1 cellular context compared by ENCODE assay signal in the genomic region with DNA sequence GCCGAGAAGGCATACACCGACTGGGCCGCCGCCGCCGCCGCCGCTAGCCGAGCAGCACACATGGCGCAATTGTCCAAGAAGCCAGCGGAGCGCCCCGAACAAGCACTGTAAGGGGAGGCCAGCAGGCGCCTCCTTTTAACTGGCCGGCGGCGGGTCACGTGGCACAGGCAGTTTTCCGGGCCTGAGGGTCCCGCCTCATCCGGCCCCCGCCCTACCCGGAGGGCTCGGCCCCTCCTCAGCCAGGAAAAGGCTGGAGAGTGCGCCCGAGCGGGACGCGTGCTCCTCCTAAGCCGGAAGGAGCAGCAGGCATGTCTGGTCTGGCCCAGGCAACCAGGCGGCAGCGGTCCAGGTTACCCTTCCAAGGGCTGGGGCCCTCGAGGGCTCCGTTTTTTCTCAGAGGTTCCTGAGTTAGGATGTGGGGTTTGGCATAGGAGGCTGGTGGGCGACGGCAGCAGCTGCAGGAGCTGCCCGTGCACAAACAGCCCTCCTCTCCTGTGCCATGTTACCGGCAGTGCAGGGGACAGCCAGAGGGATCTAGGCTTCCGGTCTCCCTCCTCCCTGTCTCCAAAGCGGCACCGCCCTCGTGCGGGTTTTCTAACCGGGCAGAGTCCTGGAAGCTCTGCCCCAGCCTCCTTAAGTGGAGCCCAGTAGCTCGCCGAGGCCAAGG.
TF ChIP-seq lines count a peak whose summit lies in the region.

A gene (minus strand): TSS at position 137 of the 667 bp plus-strand sequence. CDS start 75 bp downstream, at position 62.

TF ChIP-seq in HEK293, 187 proteins besides CTCF, POLR2A, EP300 and RAD21 (continued from another document and continues in another):
- TF ChIP-seq, protein P1, sequence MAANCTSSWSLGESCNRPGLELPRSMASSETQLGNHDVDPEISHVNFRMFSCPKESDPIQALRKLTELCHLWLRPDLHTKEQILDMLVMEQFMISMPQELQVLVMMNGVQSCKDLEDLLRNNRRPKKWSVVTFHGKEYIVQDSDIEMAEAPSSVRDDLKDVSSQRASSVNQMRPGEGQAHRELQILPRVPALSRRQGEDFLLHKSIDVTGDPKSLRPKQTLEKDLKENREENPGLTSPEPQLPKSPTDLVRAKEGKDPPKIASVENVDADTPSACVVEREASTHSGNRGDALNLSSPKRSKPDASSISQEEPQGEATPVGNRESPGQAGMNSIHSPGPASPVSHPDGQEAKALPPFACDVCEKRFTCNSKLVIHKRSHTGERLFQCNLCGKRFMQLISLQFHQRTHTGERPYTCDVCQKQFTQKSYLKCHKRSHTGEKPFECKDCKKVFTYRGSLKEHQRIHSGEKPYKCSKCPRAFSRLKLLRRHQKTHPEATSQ (tag by site-specific recombination; IDR thresholded peaks at IDR 0.05), result no peak; the same call in 1 of the 2 replicates
- TF ChIP-seq ZNF10 (tag by site-specific recombination; IDR thresholded peaks at IDR 0.05) (peak; percentile 62), ZNF747 (tag by site-specific recombination; IDR thresholded peaks at IDR 0.05) (no peak), BCL11B (tag by site-specific recombination; IDR thresholded peaks at IDR 0.05; ENCODE audit: low read depth) (no peak), ZNF37A (tag by site-specific recombination; IDR thresholded peaks at IDR 0.05) (no peak), ZNF155 (tag by site-specific recombination; IDR thresholded peaks at IDR 0.05) (no peak), GLI4 (tag by site-specific recombination; IDR thresholded peaks at IDR 0.05) (no peak), BCL11A (tag by site-specific recombination; IDR thresholded peaks at IDR 0.05; ENCODE audit: low read depth) (0 out of 2 replicates have a peak, but pooled peaks have one; percentile 17), RBAK (tag by site-specific recombination; IDR thresholded peaks at IDR 0.05) (no peak), ZNF146 (tag by site-specific recombination; IDR thresholded peaks at IDR 0.05) (no peak), ZNF629 (tag by site-specific recombination; IDR thresholded peaks at IDR 0.05) (peak; percentile 75), ZXDB (tag by site-specific recombination; IDR thresholded peaks at IDR 0.05) (peak; percentile 91), ZNF133 (tag by site-specific recombination; IDR thresholded peaks at IDR 0.05) (no peak), GLIS2 (tag by site-specific recombination; IDR thresholded peaks at IDR 0.05) (peak; percentile 57), ZNF24 (tag by site-specific recombination; IDR thresholded peaks at IDR 0.05) (peak; percentile 11; the same call in 1 of the 2 replicates), ZNF335 (tag by site-specific recombination; conservative IDR thresholded peaks at IDR 0.05) (peak; percentile 99), HOXA7 (CRISPR knock-in tag; IDR thresholded peaks at IDR 0.05; ENCODE audit: borderline replicate concordance) (no peak), ZNF366 (tag by site-specific recombination; conservative IDR thresholded peaks at IDR 0.05) (peak; percentile 46; the same call in 1 of the 2 replicates), SCRT1 (tag by site-specific recombination; IDR thresholded peaks at IDR 0.05; ENCODE audit: borderline replicate concordance) (no peak), ZNF292 (tag by site-specific recombination; IDR thresholded peaks at IDR 0.05; ENCODE audit: borderline replicate concordance, low read depth) (no peak), ZNF510 (tag by site-specific recombination; IDR thresholded peaks at IDR 0.05; ENCODE audit: insufficient replicate concordance) (no peak), SCRT2 (tag by site-specific recombination; IDR thresholded peaks at IDR 0.05) (no peak; the same call in 1 of the 2 replicates), ZNF548 (tag by site-specific recombination; IDR thresholded peaks at IDR 0.05) (no peak), ZNF571 (tag by site-specific recombination; IDR thresholded peaks at IDR 0.05) (no peak), ZNF600 (tag by site-specific recombination; IDR thresholded peaks at IDR 0.05) (peak; percentile 94), SP3 (tag by site-specific recombination; IDR thresholded peaks at IDR 0.05) (peak; percentile 70), ZNF670 (tag by site-specific recombination; IDR thresholded peaks at IDR 0.05; ENCODE audit: low read depth) (no peak), ZNF114 (tag by site-specific recombination; IDR thresholded peaks at IDR 0.05) (no peak), ZNF837 (tag by site-specific recombination; IDR thresholded peaks at IDR 0.05) (no peak), ZNF561 (tag by site-specific recombination; IDR thresholded peaks at IDR 0.05; ENCODE audit: borderline replicate concordance) (peak; percentile 74; the same call in 1 of the 2 replicates), WT1 (tag by site-specific recombination; IDR thresholded peaks at IDR 0.05) (peak; percentile 41; the same call in 1 of the 2 replicates), ZNF433 (tag by site-specific recombination; IDR thresholded peaks at IDR 0.05; ENCODE audit: low read depth) (no peak), FEZF1 (tag by site-specific recombination; IDR thresholded peaks at IDR 0.05) (peak; percentile 79), ZNF404 (tag by site-specific recombination; IDR thresholded peaks at IDR 0.05) (no peak), ZEB2 (tag by site-specific recombination; IDR thresholded peaks at IDR 0.05) (peak; percentile 90), ZNF19 (tag by site-specific recombination; IDR thresholded peaks at IDR 0.05; ENCODE audit: low read depth) (no peak), ZNF214 (tag by site-specific recombination; IDR thresholded peaks at IDR 0.05; ENCODE audit: borderline replicate concordance) (no peak), ZNF664 (tag by site-specific recombination; IDR thresholded peaks at IDR 0.05) (no peak), ZNF223 (tag by site-specific recombination; IDR thresholded peaks at IDR 0.05) (0 out of 2 replicates have a peak, but pooled peaks have one; percentile 55), OVOL3 (tag by site-specific recombination; IDR thresholded peaks at IDR 0.05) (no peak), MEIS1 (CRISPR knock-in tag; IDR thresholded peaks at IDR 0.05; ENCODE audit: borderline replicate concordance) (no peak)
- TF ChIP-seq, protein P2, sequence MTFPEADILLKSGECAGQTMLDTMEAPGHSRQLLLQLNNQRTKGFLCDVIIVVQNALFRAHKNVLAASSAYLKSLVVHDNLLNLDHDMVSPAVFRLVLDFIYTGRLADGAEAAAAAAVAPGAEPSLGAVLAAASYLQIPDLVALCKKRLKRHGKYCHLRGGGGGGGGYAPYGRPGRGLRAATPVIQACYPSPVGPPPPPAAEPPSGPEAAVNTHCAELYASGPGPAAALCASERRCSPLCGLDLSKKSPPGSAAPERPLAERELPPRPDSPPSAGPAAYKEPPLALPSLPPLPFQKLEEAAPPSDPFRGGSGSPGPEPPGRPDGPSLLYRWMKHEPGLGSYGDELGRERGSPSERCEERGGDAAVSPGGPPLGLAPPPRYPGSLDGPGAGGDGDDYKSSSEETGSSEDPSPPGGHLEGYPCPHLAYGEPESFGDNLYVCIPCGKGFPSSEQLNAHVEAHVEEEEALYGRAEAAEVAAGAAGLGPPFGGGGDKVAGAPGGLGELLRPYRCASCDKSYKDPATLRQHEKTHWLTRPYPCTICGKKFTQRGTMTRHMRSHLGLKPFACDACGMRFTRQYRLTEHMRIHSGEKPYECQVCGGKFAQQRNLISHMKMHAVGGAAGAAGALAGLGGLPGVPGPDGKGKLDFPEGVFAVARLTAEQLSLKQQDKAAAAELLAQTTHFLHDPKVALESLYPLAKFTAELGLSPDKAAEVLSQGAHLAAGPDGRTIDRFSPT (tag by site-specific recombination; IDR thresholded peaks at IDR 0.05), result peak; percentile 67
- TF ChIP-seq, protein P3, sequence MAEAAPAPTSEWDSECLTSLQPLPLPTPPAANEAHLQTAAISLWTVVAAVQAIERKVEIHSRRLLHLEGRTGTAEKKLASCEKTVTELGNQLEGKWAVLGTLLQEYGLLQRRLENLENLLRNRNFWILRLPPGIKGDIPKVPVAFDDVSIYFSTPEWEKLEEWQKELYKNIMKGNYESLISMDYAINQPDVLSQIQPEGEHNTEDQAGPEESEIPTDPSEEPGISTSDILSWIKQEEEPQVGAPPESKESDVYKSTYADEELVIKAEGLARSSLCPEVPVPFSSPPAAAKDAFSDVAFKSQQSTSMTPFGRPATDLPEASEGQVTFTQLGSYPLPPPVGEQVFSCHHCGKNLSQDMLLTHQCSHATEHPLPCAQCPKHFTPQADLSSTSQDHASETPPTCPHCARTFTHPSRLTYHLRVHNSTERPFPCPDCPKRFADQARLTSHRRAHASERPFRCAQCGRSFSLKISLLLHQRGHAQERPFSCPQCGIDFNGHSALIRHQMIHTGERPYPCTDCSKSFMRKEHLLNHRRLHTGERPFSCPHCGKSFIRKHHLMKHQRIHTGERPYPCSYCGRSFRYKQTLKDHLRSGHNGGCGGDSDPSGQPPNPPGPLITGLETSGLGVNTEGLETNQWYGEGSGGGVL (tag by site-specific recombination; IDR thresholded peaks at IDR 0.05), result peak; percentile 57; the same call in 1 of the 2 replicates
- TF ChIP-seq, protein P4, sequence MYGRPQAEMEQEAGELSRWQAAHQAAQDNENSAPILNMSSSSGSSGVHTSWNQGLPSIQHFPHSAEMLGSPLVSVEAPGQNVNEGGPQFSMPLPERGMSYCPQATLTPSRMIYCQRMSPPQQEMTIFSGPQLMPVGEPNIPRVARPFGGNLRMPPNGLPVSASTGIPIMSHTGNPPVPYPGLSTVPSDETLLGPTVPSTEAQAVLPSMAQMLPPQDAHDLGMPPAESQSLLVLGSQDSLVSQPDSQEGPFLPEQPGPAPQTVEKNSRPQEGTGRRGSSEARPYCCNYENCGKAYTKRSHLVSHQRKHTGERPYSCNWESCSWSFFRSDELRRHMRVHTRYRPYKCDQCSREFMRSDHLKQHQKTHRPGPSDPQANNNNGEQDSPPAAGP (tag by site-specific recombination; IDR thresholded peaks at IDR 0.05), result no peak
- TF ChIP-seq, protein P5, sequence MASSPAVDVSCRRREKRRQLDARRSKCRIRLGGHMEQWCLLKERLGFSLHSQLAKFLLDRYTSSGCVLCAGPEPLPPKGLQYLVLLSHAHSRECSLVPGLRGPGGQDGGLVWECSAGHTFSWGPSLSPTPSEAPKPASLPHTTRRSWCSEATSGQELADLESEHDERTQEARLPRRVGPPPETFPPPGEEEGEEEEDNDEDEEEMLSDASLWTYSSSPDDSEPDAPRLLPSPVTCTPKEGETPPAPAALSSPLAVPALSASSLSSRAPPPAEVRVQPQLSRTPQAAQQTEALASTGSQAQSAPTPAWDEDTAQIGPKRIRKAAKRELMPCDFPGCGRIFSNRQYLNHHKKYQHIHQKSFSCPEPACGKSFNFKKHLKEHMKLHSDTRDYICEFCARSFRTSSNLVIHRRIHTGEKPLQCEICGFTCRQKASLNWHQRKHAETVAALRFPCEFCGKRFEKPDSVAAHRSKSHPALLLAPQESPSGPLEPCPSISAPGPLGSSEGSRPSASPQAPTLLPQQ (tag by site-specific recombination; IDR thresholded peaks at IDR 0.05), result peak; percentile 95
- TF ChIP-seq, protein P6, sequence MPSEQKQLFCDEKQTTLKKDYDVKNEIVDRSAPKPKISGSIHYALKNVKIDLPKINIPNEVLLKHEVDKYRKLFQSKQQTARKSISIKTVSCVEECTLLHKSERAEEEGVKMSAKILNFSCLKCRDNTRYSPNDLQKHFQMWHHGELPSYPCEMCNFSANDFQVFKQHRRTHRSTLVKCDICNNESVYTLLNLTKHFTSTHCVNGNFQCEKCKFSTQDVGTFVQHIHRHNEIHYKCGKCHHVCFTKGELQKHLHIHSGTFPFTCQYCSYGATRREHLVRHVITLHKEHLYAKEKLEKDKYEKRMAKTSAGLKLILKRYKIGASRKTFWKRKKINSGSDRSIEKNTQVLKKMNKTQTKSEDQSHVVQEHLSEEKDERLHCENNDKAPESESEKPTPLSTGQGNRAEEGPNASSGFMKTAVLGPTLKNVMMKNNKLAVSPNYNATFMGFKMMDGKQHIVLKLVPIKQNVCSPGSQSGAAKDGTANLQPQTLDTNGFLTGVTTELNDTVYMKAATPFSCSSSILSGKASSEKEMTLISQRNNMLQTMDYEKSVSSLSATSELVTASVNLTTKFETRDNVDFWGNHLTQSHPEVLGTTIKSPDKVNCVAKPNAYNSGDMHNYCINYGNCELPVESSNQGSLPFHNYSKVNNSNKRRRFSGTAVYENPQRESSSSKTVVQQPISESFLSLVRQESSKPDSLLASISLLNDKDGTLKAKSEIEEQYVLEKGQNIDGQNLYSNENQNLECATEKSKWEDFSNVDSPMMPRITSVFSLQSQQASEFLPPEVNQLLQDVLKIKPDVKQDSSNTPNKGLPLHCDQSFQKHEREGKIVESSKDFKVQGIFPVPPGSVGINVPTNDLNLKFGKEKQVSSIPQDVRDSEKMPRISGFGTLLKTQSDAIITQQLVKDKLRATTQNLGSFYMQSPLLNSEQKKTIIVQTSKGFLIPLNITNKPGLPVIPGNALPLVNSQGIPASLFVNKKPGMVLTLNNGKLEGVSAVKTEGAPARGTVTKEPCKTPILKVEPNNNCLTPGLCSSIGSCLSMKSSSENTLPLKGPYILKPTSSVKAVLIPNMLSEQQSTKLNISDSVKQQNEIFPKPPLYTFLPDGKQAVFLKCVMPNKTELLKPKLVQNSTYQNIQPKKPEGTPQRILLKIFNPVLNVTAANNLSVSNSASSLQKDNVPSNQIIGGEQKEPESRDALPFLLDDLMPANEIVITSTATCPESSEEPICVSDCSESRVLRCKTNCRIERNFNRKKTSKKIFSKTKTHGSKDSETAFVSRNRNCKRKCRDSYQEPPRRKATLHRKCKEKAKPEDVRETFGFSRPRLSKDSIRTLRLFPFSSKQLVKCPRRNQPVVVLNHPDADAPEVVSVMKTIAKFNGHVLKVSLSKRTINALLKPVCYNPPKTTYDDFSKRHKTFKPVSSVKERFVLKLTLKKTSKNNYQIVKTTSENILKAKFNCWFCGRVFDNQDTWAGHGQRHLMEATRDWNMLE (tag by site-specific recombination; conservative IDR thresholded peaks at IDR 0.05; ENCODE audit: low read depth), result peak; percentile 46
- TF ChIP-seq, protein P7, sequence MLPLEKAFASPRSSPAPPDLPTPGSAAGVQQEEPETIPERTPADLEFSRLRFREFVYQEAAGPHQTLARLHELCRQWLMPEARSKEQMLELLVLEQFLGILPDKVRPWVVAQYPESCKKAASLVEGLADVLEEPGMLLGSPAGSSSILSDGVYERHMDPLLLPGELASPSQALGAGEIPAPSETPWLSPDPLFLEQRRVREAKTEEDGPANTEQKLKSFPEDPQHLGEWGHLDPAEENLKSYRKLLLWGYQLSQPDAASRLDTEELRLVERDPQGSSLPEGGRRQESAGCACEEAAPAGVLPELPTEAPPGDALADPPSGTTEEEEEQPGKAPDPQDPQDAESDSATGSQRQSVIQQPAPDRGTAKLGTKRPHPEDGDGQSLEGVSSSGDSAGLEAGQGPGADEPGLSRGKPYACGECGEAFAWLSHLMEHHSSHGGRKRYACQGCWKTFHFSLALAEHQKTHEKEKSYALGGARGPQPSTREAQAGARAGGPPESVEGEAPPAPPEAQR (tag by site-specific recombination; IDR thresholded peaks at IDR 0.05), result no peak
